In the genomic region with DNA sequence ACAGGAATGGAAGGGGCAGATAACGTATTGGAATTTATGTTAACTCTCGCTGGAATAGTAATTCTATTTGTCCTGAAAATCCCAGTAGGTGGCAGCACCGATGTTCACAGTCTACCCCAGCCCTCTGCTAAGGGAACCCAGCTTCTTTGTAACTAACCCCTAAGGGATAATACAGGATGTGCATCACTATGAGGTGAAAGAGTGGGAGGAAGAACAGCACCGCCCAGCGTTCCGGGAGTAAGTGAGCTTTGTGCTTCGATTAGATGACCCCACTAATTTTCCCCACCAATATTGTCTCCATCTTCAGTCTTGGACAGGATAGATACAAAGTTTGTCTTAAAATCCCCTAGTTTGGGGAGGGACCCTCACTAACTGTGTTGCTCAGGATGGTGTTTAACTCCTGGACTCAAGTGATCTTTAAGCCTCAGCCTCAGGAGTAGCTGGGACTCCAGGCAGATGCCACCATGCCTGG, we compare ENCODE assay signal across 8 cellular contexts. TPM values are rescaled to one million over a fixed set of nuclear protein-coding genes. Genes with fewer than 3 reads are reported as not detected.
DNase-seq lines count a peak whose midpoint lies in the region; ATAC-seq and TF ChIP-seq lines count a peak whose summit lies in the region.

No MANE protein-coding gene starts in this region.

- H3K27ac ChIP-seq in BLaER1 treated with 17β-estradiol and CSF1 and Interleukin-3, amounts not matched to agents 10 nM and 100 nM = peak overlapping the region; percentile 90 to 97 (median 95)
- peak overlapping the region; percentile 42 for H3K27ac ChIP-seq in mesodermal cell (ENCODE audit: low read depth, low read length, severe bottlenecking)

- peaks cover 66 to 75% (median 71%) of the 10 kb centered on the region in 11 experiments for H3K36me3 ChIP-seq in BLaER1 treated with 17β-estradiol and CSF1 and Interleukin-3, amounts not matched to agents 10 nM and 100 nM
- H3K36me3 ChIP-seq in mesodermal cell (ENCODE audit: control insufficient read depth, insufficient read depth, low read length) = peaks cover 65% of the 10 kb centered on the region

- peak overlapping the region; percentile 90 to 99 (median 95) for H3K9ac ChIP-seq in BLaER1 treated with 17β-estradiol and CSF1 and Interleukin-3, amounts not matched to agents 10 nM and 100 nM

- H3K4me2 ChIP-seq in BLaER1 treated with 17β-estradiol and CSF1 and Interleukin-3, amounts not matched to agents 10 nM and 100 nM = peak overlapping the region; percentile 77 to 93 (median 87)

- no peaks in the 10 kb centered on the region for H3K27me3 ChIP-seq in BLaER1 treated with 17β-estradiol and CSF1 and Interleukin-3, amounts not matched to agents 10 nM and 100 nM

- H3K9me3 ChIP-seq in BLaER1 treated with 17β-estradiol and CSF1 and Interleukin-3, amounts not matched to agents 10 nM and 100 nM (replicated peaks in 1 of 11) = peaks cover 0 to 10% (median 0%) of the 10 kb centered on the region in 11 experiments; a peak in 3 of 22 replicates
- no peaks in the 10 kb centered on the region for H3K9me3 ChIP-seq in mesodermal cell (ENCODE audit: control insufficient read depth, low read length)

- H3K36me3 Mint-ChIP-seq in activated CD4-positive, alpha-beta memory T cell treated with anti-CD3 and anti-CD28 coated beads, Interleukin-2, amount 10 ng/mL, durations not matched to agents 7 days and 5 days (ENCODE audit: low read depth) = peaks cover 37% of the 10 kb centered on the region
- peaks cover 23% of the 10 kb centered on the region for H3K36me3 Mint-ChIP-seq in endothelial cell (ENCODE audit: low read depth, unreplicated experiment)

- peaks cover 37% of the 10 kb centered on the region for H3K4me1 Mint-ChIP-seq in activated CD4-positive, alpha-beta memory T cell treated with anti-CD3 and anti-CD28 coated beads, Interleukin-2, amount 10 ng/mL, durations not matched to agents 7 days and 5 days
- H3K4me1 Mint-ChIP-seq in endothelial cell (ENCODE audit: unreplicated experiment) = peaks cover 11% of the 10 kb centered on the region

- POLR2A ChIA-PET in activated CD4-positive, alpha-beta memory T cell treated with anti-CD3 and anti-CD28 coated beads, Interleukin-2, amount 10 ng/mL, durations not matched to agents 7 days and 5 days (lab: Charles Lee) = interaction anchor here (0.9 to 13.3 kb wide), 18 partner anchors 10 to 155 kb away, joined by 3 to 819 read pairs (median 6); a partner anchor contains a TSS

- DNase-seq in GM19238 (ENCODE audit: insufficient read length, low spot score) (peak; percentile 73), NCI-H748 treated with DMSO at 0.1 percent for 48 hours (lab: John Stamatoyannopoulos, UW) (peak; percentile 69), endothelial cell (ENCODE audit: low spot score) (peak; percentile 70)
- peak; percentile 79 for DNase-seq in activated CD4-positive, alpha-beta memory T cell treated with anti-CD3 and anti-CD28 coated beads, Interleukin-2, amount 10 ng/mL, durations not matched to agents 7 days and 5 days
- DNase-seq in stimulated activated CD8-positive, alpha-beta memory T cell treated with anti-CD3 and anti-CD28 coated beads, Interleukin-12 subunit alpha, Interleukin-12 subunit beta, amount 100 ng/mL, for 4 hours (ENCODE audit: low read depth) = peak; percentile 39

- WGBS in mesodermal cell (ENCODE audit: insufficient coverage in 2 of 2), 2 experiments = 8% methylated on average over 5 of the region's 7 CpGs; no CpG with 5 or more reads in 1 of the 2 experiments

- peak; percentile 62 for TF ChIP-seq CTCF in endothelial cell (IDR thresholded peaks at IDR 0.05; ENCODE audit: unreplicated experiment)

- H4K20me1 ChIP-seq in BLaER1 treated with 17β-estradiol and CSF1 and Interleukin-3, amounts not matched to agents 10 nM and 100 nM = peaks cover 72 to 77% (median 76%) of the 10 kb centered on the region in 11 experiments

- ATAC-seq in HG03432 (IDR thresholded peaks at IDR 0.05; ENCODE audit: unreplicated experiment) = peak; percentile 81

- CTCF ChIA-PET in activated CD4-positive, alpha-beta memory T cell treated with anti-CD3 and anti-CD28 coated beads, Interleukin-2, amount 10 ng/mL, durations not matched to agents 7 days and 5 days (lab: Charles Lee) = interaction anchor here (0.5 to 11.1 kb wide), 26 partner anchors 10 to 150 kb away, joined by 3 to 346 read pairs (median 6); a partner anchor contains a TSS

- H3K27me3 Mint-ChIP-seq in activated CD4-positive, alpha-beta memory T cell treated with anti-CD3 and anti-CD28 coated beads, Interleukin-2, amount 10 ng/mL, durations not matched to agents 7 days and 5 days = no peaks in the 10 kb centered on the region
- peaks cover 2% of the 10 kb centered on the region for H3K27me3 Mint-ChIP-seq in endothelial cell (ENCODE audit: unreplicated experiment)

- peaks cover 29 to 66% (median 46%) of the 10 kb centered on the region in 10 experiments for H3K4me1 ChIP-seq in BLaER1 treated with 17β-estradiol and CSF1 and Interleukin-3, amounts not matched to agents 10 nM and 100 nM
- H3K4me1 ChIP-seq in mesodermal cell (ENCODE audit: control insufficient read depth, insufficient read depth, low read length, poor library complexity, severe bottlenecking) = peaks cover 14% of the 10 kb centered on the region

- H3K4me3 Mint-ChIP-seq in activated CD4-positive, alpha-beta memory T cell treated with anti-CD3 and anti-CD28 coated beads, Interleukin-2, amount 10 ng/mL, durations not matched to agents 7 days and 5 days = no peak overlapping the region
- no peak overlapping the region for H3K4me3 Mint-ChIP-seq in endothelial cell (ENCODE audit: unreplicated experiment)

- no peak overlapping the region for H3K27ac Mint-ChIP-seq in activated CD4-positive, alpha-beta memory T cell treated with anti-CD3 and anti-CD28 coated beads, Interleukin-2, amount 10 ng/mL, durations not matched to agents 7 days and 5 days
- no peak overlapping the region for H3K27ac Mint-ChIP-seq in endothelial cell (ENCODE audit: unreplicated experiment)

- H3K4me3 ChIP-seq in BLaER1 treated with 17β-estradiol and CSF1 and Interleukin-3, amounts not matched to agents 10 nM and 100 nM = peak overlapping the region; percentile 80 to 99 (median 96)
- H3K4me3 ChIP-seq in mesodermal cell (ENCODE audit: extremely low read depth, insufficient read depth, low read length, poor library complexity, severe bottlenecking) = peak overlapping the region; percentile 85

- no peaks in the 10 kb centered on the region for H3K9me3 Mint-ChIP-seq in activated CD4-positive, alpha-beta memory T cell treated with anti-CD3 and anti-CD28 coated beads, Interleukin-2, amount 10 ng/mL, durations not matched to agents 7 days and 5 days
- H3K9me3 Mint-ChIP-seq in endothelial cell (ENCODE audit: unreplicated experiment) = no peaks in the 10 kb centered on the region

RNA-seq across cellular contexts. Expression of a gene that starts 2.7 kb away (rescaled TPM):
- total RNA-seq in activated CD4-positive, alpha-beta memory T cell treated with anti-CD3 and anti-CD28 coated beads, Interleukin-2, amount 10 ng/mL, durations not matched to agents 7 days and 5 days = 100 to 1,000 TPM; 659 to 664 TPM
- total RNA-seq in endothelial cell (ENCODE audit: unreplicated experiment) = 562 TPM
- polyA plus RNA-seq in mesodermal cell (2013, experiment 1 of 2) = 517 TPM
- polyA plus RNA-seq in mesodermal cell (2013, experiment 2 of 2) = 441 TPM

Comparison
In these comparisons a context has a peak if more than half of its experiments do, and no peak if none do; other contexts are left out.
1. Peak in every context shown above with its lines: DNase-seq, ATAC-seq, H3K4me3 ChIP-seq and H3K27ac ChIP-seq.